ENCODE assay signal across 14 cellular contexts in genomic region chr10:546451-546850, GRCh38.
DNase-seq lines count a peak whose midpoint lies in the region; ATAC-seq and TF ChIP-seq lines count a peak whose summit lies in the region.
"Had no signal": no experiment of that assay in that cellular context is flagged by ENCODE, and none has a peak within 500 bp of the region (broad histone marks: within the 10 kb centered on the region; RNA-seq: fewer than 3 reads in every experiment).

No MANE protein-coding gene starts in this region.

- H3K4me3 ChIP-seq in PC-3 (ENCODE audit: low read length) (no peak overlapping the region), hepatocyte (no peak overlapping the region), trophoblast cell (ENCODE audit: low read depth, low read length) (no peak overlapping the region)
- H3K4me3 ChIP-seq: HAP-1, Peyer's patch had no signal

- H3K27me3 Mint-ChIP-seq in HFFc6 (ENCODE audit: insufficient read depth), result peaks cover 5% of the 10 kb centered on the region

- H4K8ac ChIP-seq in trophoblast cell (ENCODE audit: low read depth, low read length), result no peak overlapping the region

- no peak overlapping the region for H2BK5ac ChIP-seq in trophoblast cell (ENCODE audit: low read depth, low read length, poor library complexity)

- H3K27ac ChIP-seq in PC-3 (ENCODE audit: low read length), result 0 out of 2 replicates have a peak overlapping the region, but pooled peaks have one; percentile 20
- peak overlapping the region; percentile 80 for H3K27ac ChIP-seq in hepatocyte
- H3K27ac ChIP-seq in trophoblast cell (ENCODE audit: low read depth, low read length), result peak overlapping the region; percentile 59
- H3K27ac ChIP-seq: Peyer's patch had no signal

- H3K79me1 ChIP-seq in trophoblast cell (ENCODE audit: low read length), result peaks cover 16% of the 10 kb centered on the region

- no peak overlapping the region for H3K4ac ChIP-seq in trophoblast cell (ENCODE audit: low read depth, low read length)

- no peaks in the 10 kb centered on the region for H3K9me3 Mint-ChIP-seq in HFFc6

- H3K9ac ChIP-seq in PC-3 (ENCODE audit: low read length) (no peak overlapping the region), trophoblast cell (ENCODE audit: low read length) (no peak overlapping the region)

- no peak overlapping the region for H3K14ac ChIP-seq in trophoblast cell (ENCODE audit: low read length)

- intact Hi-C loops in PC-3 (cut with micrococcal nuclease), result no loop called here

- no peak overlapping the region for H4K91ac ChIP-seq in trophoblast cell (ENCODE audit: low read depth, low read length)

- H2BK120ac ChIP-seq in trophoblast cell (ENCODE audit: insufficient read depth, low read length, poor library complexity), result no peak overlapping the region

- H3K9me2 ChIP-seq in PC-3 (replicated peaks; ENCODE audit: low read length) (no peaks in the 10 kb centered on the region), hepatocyte (replicated peaks; ENCODE audit: insufficient read depth) (no peaks in the 10 kb centered on the region)

- H3F3A ChIP-seq in PC-3 (ENCODE audit: low read length, unreplicated experiment), result no peaks in the 10 kb centered on the region

- no peak overlapping the region for H2BK12ac ChIP-seq in trophoblast cell (ENCODE audit: low read length)

- BruUV-seq in PC-3 (replicated peaks; lab: Mats Ljungman, UMichigan), result no TSS peak

- H3K36me3 ChIP-seq in PC-3 (ENCODE audit: low read depth, low read length) (no peaks in the 10 kb centered on the region), hepatocyte (replicated peaks; ENCODE audit: insufficient read depth, low read depth) (no peaks in the 10 kb centered on the region), trophoblast cell (ENCODE audit: control insufficient read depth in 1 of 2, insufficient read depth in 2 of 2, low read length in 2 of 2) (peaks cover 0 to 3% of the 10 kb centered on the region in 2 experiments)
- H3K36me3 ChIP-seq: HAP-1, Peyer's patch had no signal

- DNase-seq in PC-3 (no peak), hepatocyte (ENCODE audit: low spot score) (no peak), trophoblast cell (peak; percentile 54 to 63), NCI-H510A (lab: John Stamatoyannopoulos, UW) (no peak), HFFc6 (no peak), activated gamma-delta T cell treated with Interleukin-2 at 50 U/mL for 16 hours (no peak)
- no peak for DNase-seq in activated T-cell treated with anti-CD3 and anti-CD28 coated beads, Interleukin-2, amount 50 U/mL, for 48 hours
- DNase-seq: ACHN, GDM1, NCI-H187 treated with DMSO at 0.1 percent for 48 hours, NCI-H526, Peyer's patch had no signal

- no peak overlapping the region for H3K18ac ChIP-seq in trophoblast cell (ENCODE audit: low read length)

- no peak overlapping the region for H3K4me3 Mint-ChIP-seq in HFFc6

- H4K20me1 ChIP-seq in PC-3 (ENCODE audit: low read length) (no peaks in the 10 kb centered on the region), hepatocyte (ENCODE audit: insufficient read depth, poor library complexity, severe bottlenecking) (peaks cover 36% of the 10 kb centered on the region)

- H3K79me2 ChIP-seq in PC-3 (ENCODE audit: low read length) (no peaks in the 10 kb centered on the region), hepatocyte (peaks cover 75% of the 10 kb centered on the region), trophoblast cell (ENCODE audit: control insufficient read depth, insufficient read depth, low read length, poor library complexity) (peaks cover 2% of the 10 kb centered on the region)

- H3K27me3 ChIP-seq in PC-3 (ENCODE audit: low read length) (no peaks in the 10 kb centered on the region), hepatocyte (no peaks in the 10 kb centered on the region), trophoblast cell (ENCODE audit: insufficient read depth, low read length) (no peaks in the 10 kb centered on the region)
- H3K27me3 ChIP-seq: Peyer's patch had no signal

- H2AFZ ChIP-seq in PC-3 (ENCODE audit: low read length) (no peak overlapping the region), hepatocyte (no peak overlapping the region), trophoblast cell (ENCODE audit: insufficient read depth, low read length, poor library complexity) (no peak overlapping the region)

- H3K27ac Mint-ChIP-seq in HFFc6, result no peak overlapping the region

- TF ChIP-seq CTCF in PC-3 (conservative IDR thresholded peaks at IDR 0.05; ENCODE audit: low read depth, low read length) (no peak), hepatocyte (IDR thresholded peaks at IDR 0.05; ENCODE audit: poor library complexity) (no peak), HFFc6 (IDR thresholded peaks at IDR 0.05) (no peak)

- WGBS in hepatocyte (ENCODE audit: low lambda C conversion rate, missing lambda C conversion rate), result 69% methylated on average over 7 of the region's 7 CpGs
- no CpG with 5 or more reads among the region's 7 CpGs for WGBS in trophoblast cell (ENCODE audit: extremely low coverage, insufficient coverage, insufficient read length)

- H2AK5ac ChIP-seq in trophoblast cell (ENCODE audit: low read length), result no peak overlapping the region

- H3K9me3 ChIP-seq in PC-3 (ENCODE audit: low read length) (no peaks in the 10 kb centered on the region), hepatocyte (ENCODE audit: low read depth) (no peaks in the 10 kb centered on the region), trophoblast cell (ENCODE audit: insufficient read depth, low read depth, low read length) (peaks cover 5% of the 10 kb centered on the region)
- H3K9me3 ChIP-seq: HAP-1, Peyer's patch had no signal

- no peak overlapping the region for H4K12ac ChIP-seq in trophoblast cell (ENCODE audit: low read depth, low read length)

- H3K23ac ChIP-seq in trophoblast cell (ENCODE audit: low read length), result no peak overlapping the region

- H3K4me2 ChIP-seq in PC-3 (ENCODE audit: low read length) (peak overlapping the region; percentile 68), hepatocyte (peak overlapping the region; percentile 56), trophoblast cell (ENCODE audit: low read length) (no peak overlapping the region)

- CTCF ChIA-PET in PC-3 (lab: Charles Lee), result no interaction called here

- peaks cover 16% of the 10 kb centered on the region for H3K36me3 Mint-ChIP-seq in HFFc6 (ENCODE audit: low read depth)

- ATAC-seq in PC-3, result no peak
- ATAC-seq: Right ventricle myocardium inferior had no signal

- peaks cover 30% of the 10 kb centered on the region for H3K4me1 Mint-ChIP-seq in HFFc6 (ENCODE audit: low read depth)

- H3K4me1 ChIP-seq in PC-3 (ENCODE audit: insufficient read depth, low read length) (peaks cover 8% of the 10 kb centered on the region), hepatocyte (ENCODE audit: insufficient read depth) (peaks cover 24% of the 10 kb centered on the region), trophoblast cell (ENCODE audit: control insufficient read depth in 1 of 2, insufficient read depth in 2 of 2, low read length in 2 of 2) (peaks cover 22 to 23% of the 10 kb centered on the region in 2 experiments)
- H3K4me1 ChIP-seq: Peyer's patch had no signal

- POLR2A ChIA-PET in PC-3 (lab: Charles Lee; ENCODE audit: unreplicated experiment), result no interaction called here

Comparison
In these comparisons a context has a peak if more than half of its experiments do, and no peak if none do; other contexts are left out.
1. DNase-seq: peak in trophoblast cell (2 of 2); none in PC-3 (single experiment), hepatocyte (single experiment), NCI-H510A (single experiment), HFFc6 (single experiment), activated T-cell treated with anti-CD3 and anti-CD28 coated beads, Interleukin-2, amount 50 U/mL, for 48 hours (0 of 2) and activated gamma-delta T cell treated with Interleukin-2 at 50 U/mL for 16 hours (single experiment).
2. H3K27ac ChIP-seq: peak in every context shown above with its lines; median percentile 80 in hepatocyte; 59 in trophoblast cell; 20 in PC-3.